In the genomic region with DNA sequence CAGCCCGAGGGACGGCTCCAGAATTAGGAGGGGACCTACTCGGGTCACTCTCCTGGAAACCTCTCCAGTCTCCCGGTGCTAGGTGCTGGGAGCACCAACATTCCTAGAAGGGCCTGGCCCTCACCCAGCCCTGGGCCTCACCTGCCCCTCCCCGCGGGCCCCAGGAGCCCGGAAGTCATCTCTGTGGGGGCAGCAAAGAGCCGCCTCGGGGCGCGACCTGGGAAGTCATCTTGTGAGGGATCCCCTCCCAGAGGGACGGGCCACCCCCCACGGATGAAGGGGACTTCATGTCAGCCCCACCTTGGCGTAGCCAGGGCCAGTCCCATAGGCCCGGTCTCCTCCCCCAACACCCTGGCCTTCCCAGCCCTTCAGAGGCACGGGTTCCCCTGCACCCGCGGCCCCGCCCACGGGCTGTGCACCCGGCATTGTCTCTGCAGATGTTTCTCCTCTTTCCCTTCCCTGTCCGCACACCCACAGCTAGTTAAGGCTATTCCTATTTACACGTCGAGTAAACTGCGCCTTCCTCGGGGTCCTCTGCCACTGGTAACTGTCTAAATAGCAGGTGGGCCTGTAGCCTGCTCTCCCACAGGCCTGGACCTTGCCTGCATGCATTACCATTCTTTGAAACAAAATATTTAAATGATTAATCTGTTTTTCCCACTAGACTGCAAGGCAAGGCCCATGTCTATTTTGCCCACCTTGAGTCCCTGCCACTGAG, we compare ENCODE assay signal across 8 cellular contexts. TPM values are rescaled to one million over a fixed set of nuclear protein-coding genes. Genes with fewer than 3 reads are reported as not detected.
DNase-seq lines count a peak whose midpoint lies in the region; ATAC-seq, FAIRE-seq and TF ChIP-seq lines count a peak whose summit lies in the region.

No MANE protein-coding gene starts in this region.

- BruUV-seq in HepG2 (replicated peaks; lab: Mats Ljungman, UMichigan), result no TSS peak

- H2AFZ ChIP-seq in HepG2 (ENCODE audit: low read length), result no peak overlapping the region

- POLR2A ChIA-PET in HepG2 (lab: Yijun Ruan, JAX), result interaction anchor here (1.2 to 1.8 kb wide), 6 partner anchors 17 to 184 kb away, joined by 3 to 14 read pairs (median 3); partner anchors contain the start of gene CEP43

- no peaks in the 10 kb centered on the region for H3K27me3 Mint-ChIP-seq in T-helper 17 cell
- no peaks in the 10 kb centered on the region for H3K27me3 Mint-ChIP-seq in chondrocyte (ENCODE audit: low read depth)

- peaks cover 76% of the 10 kb centered on the region for H3K4me1 ChIP-seq in HepG2 (ENCODE audit: insufficient read depth, low read length)

- H3K27ac ChIP-seq in HepG2 (ENCODE audit: extremely low read length, insufficient read depth, low read length), result peak overlapping the region; percentile 89

- FAIRE-seq in HepG2 (lab: Jason Lieb, UNC), result peak; percentile 50

- peaks cover 3 to 19% of the 10 kb centered on the region in 2 experiments; a peak in 4 of 5 replicates for H3K36me3 ChIP-seq in HepG2 (replicated peaks in 1 of 2; ENCODE audit: control insufficient read depth in 1 of 2, insufficient read depth in 2 of 2, low read length in 2 of 2)

- H3K36me3 Mint-ChIP-seq in T-helper 17 cell (ENCODE audit: low read depth) (no peaks in the 10 kb centered on the region), chondrocyte (ENCODE audit: low read depth) (no peaks in the 10 kb centered on the region)

- H3K27ac Mint-ChIP-seq in T-helper 17 cell (peak overlapping the region; percentile 99), chondrocyte (ENCODE audit: unreplicated experiment) (peak overlapping the region; percentile 71)

- H4K20me1 ChIP-seq in HepG2 (ENCODE audit: insufficient read depth, low read length), result peaks cover 26% of the 10 kb centered on the region

- peak; percentile 29; the same call in 1 of the 2 replicates for TF ChIP-seq RAD21 in HepG2 (CRISPR knock-in tag; IDR thresholded peaks at IDR 0.05)

- no peaks in the 10 kb centered on the region; a peak in 1 of 5 replicates for H3K27me3 ChIP-seq in HepG2 (ENCODE audit: control insufficient read depth in 1 of 2, insufficient read depth in 2 of 2, low read length in 2 of 2)

- 1% methylated on average over 13 of the region's 26 CpGs for whole genome bisulfite sequencing in HepG2 (ENCODE audit: low lambda C conversion rate)

- CTCF ChIA-PET in HepG2 (lab: Yijun Ruan, JAX; ENCODE audit: low intra/inter-chr PET ratio, low total read pairs), result no interaction called here

- peak overlapping the region; percentile 98 for H3K4me2 ChIP-seq in HepG2 (ENCODE audit: low read depth, low read length)

- H3K9me3 ChIP-seq in T-helper 17 cell (ENCODE audit: control insufficient read depth, low read length, poor library complexity, severe bottlenecking) (no peaks in the 10 kb centered on the region), HepG2 (ENCODE audit: low read length) (no peaks in the 10 kb centered on the region)

- H3K9me3 Mint-ChIP-seq in chondrocyte (ENCODE audit: low read depth), result no peaks in the 10 kb centered on the region

- peak overlapping the region; percentile 96 for H3K4me3 Mint-ChIP-seq in T-helper 17 cell
- peak overlapping the region; percentile 74 for H3K4me3 Mint-ChIP-seq in chondrocyte (ENCODE audit: unreplicated experiment)

- intact Hi-C loops in HepG2 (cut with micrococcal nuclease; ENCODE audit: unreplicated experiment), result loop anchor here (2.0 kb wide), 2 partner anchors 32 to 40 kb away; no protein-coding TSS in a partner anchor

- TF ChIP-seq CTCF in chondrocyte (IDR thresholded peaks at IDR 0.05), result peak; percentile 12
- TF ChIP-seq CTCF in HepG2 (CRISPR knock-in tag; IDR thresholded peaks at IDR 0.05), result peak; percentile 57

- in situ Hi-C loops in HepG2 (cut with HindIII; ENCODE audit: extremely low pct_ligation_motif_present, low pct_unique_long_range_greater_than_20kb), result no loop called here

- H3K4me1 Mint-ChIP-seq in T-helper 17 cell (peaks cover 63% of the 10 kb centered on the region), chondrocyte (ENCODE audit: low read depth) (peaks cover 18% of the 10 kb centered on the region)

- peaks cover 39% of the 10 kb centered on the region for H3K79me2 ChIP-seq in HepG2 (ENCODE audit: insufficient read depth, low read length)

- no peak; a peak in 1 of 4 replicates for TF ChIP-seq POLR2A in HepG2 (IDR thresholded peaks at IDR 0.05; ENCODE audit: insufficient read depth in 1 of 2, low read depth in 2 of 2, low read length in 2 of 2)

- H3K9ac ChIP-seq in HepG2 (ENCODE audit: insufficient read depth, low read depth, low read length), result peak overlapping the region; percentile 81

- DNase-seq in ELF-1 (ENCODE audit: low read depth, low spot score), result peak; percentile 25
- DNase-seq in T-helper 17 cell, result peak in 2 of 3 donors; percentile 53 to 57
- no peak for DNase-seq in chondrocyte (ENCODE audit: low spot score)
- DNase-seq in HepG2 (ENCODE audit: low spot score), result peak; percentile 87
- DNase-seq in stimulated activated naive CD4-positive, alpha-beta T cell (lab: John Stamatoyannopoulos, UW), result peak; percentile 25 to 66 (median 60)
- no peak for DNase-seq in putamen (ENCODE audit: low spot score)

- TF ChIP-seq EP300 in HepG2 (IDR thresholded peaks at IDR 0.05; ENCODE audit: low read depth in 2 of 2, low read length in 2 of 2) (peak in 1 of 2 experiments; percentile 62; a peak in 2 of 4 replicates), HepG2 (CRISPR knock-in tag; IDR thresholded peaks at IDR 0.05; ENCODE audit: borderline replicate concordance) (no peak)

- H3K4me3 ChIP-seq in HepG2 (replicated peaks in 1 of 3; ENCODE audit: insufficient read depth in 1 of 3, low read depth in 2 of 3, low read length in 3 of 3), result peak overlapping the region; percentile 90 to 99 (median 97)

- ATAC-seq in GM21360 (IDR thresholded peaks at IDR 0.05; ENCODE audit: unreplicated experiment), result peak; percentile 43
- peak; percentile 35 for ATAC-seq in HG03571 (IDR thresholded peaks at IDR 0.05; ENCODE audit: unreplicated experiment)
- peak; percentile 8 for ATAC-seq in T-helper 17 cell
- ATAC-seq in HepG2, result peak; percentile 66

TF ChIP-seq in HepG2, 621 proteins besides CTCF, POLR2A, EP300 and RAD21 (continues in another document):
- TF ChIP-seq ZNF263 (CRISPR knock-in tag; IDR thresholded peaks at IDR 0.05) (peak; percentile 96), DR1 (CRISPR knock-in tag; IDR thresholded peaks at IDR 0.05) (no peak)

RNA-seq across cellular contexts. Expression of gene RNASET2, which starts 0.9 kb away (rescaled TPM):
- total RNA-seq in T-helper 17 cell (100 to 1,000 TPM; 245 to 340 TPM), chondrocyte (27.0 to 29.4 TPM (median 27.1 TPM) in 3 replicates), HepG2 (2016; rRNA removed; fragmentation: Illumina TruSeq; extraction: Trizol) (22.4 and 44.6 TPM in 2 replicates)
- total RNA-seq in HepG2 (2016; cell fraction: cytosol; rRNA removed; fragmentation: Illumina TruSeq; extraction: Trizol; ENCODE audit: low read depth), result 26.9 and 41.2 TPM in 2 replicates
- total RNA-seq in HepG2 (2016; cell fraction: insoluble cytoplasmic fraction; rRNA removed; fragmentation: Illumina TruSeq; extraction: Trizol), result 25.4 and 45.4 TPM in 2 replicates
- total RNA-seq in HepG2 (2016; cell fraction: membrane; rRNA removed; fragmentation: Illumina TruSeq; extraction: Trizol), result 24.1 and 38.2 TPM in 2 replicates
- total RNA-seq in HepG2 (2016; cell fraction: nucleus; rRNA removed; fragmentation: Illumina TruSeq; extraction: Trizol), result 30.2 and 32.0 TPM in 2 replicates
- polyA plus RNA-seq in HepG2 (2011; rRNA removed), result 597 and 696 TPM in 2 replicates
- polyA plus RNA-seq in HepG2 (2011; cell fraction: cytosol; rRNA removed), result 456 and 545 TPM in 2 replicates
- polyA plus RNA-seq in HepG2 (2011; cell fraction: nucleus; rRNA removed), result 515 and 552 TPM in 2 replicates
- polyA plus RNA-seq in HepG2 (2012), result 446 and 587 TPM in 2 replicates
- polyA plus RNA-seq in HepG2 (2016; cell fraction: cytosol; fragmentation: Illumina TruSeq; extraction: Trizol; ENCODE audit: low read depth), result 21.3 and 41.6 TPM in 2 replicates
- polyA plus RNA-seq in HepG2 (2016; cell fraction: insoluble cytoplasmic fraction; fragmentation: Illumina TruSeq; extraction: Trizol; ENCODE audit: low read depth), result 26.6 and 27.0 TPM in 2 replicates
- 23.6 and 34.9 TPM in 2 replicates for polyA plus RNA-seq in HepG2 (2016; cell fraction: membrane; fragmentation: Illumina TruSeq; extraction: Trizol; ENCODE audit: low read depth)
- 68.7 and 69.0 TPM in 2 replicates for polyA plus RNA-seq in HepG2 (2016; cell fraction: nucleus; fragmentation: Illumina TruSeq; extraction: Trizol; ENCODE audit: insufficient read depth, low read depth)
- 4.7 and 104 TPM in 2 replicates for polyA minus RNA-seq in HepG2 (2011; rRNA and poly(A)+ RNA removed; ENCODE audit: low replicate concordance)
- 149 and 185 TPM in 2 replicates for polyA minus RNA-seq in HepG2 (2011; cell fraction: cytosol; rRNA and poly(A)+ RNA removed)
- 159 and 184 TPM in 2 replicates for polyA minus RNA-seq in HepG2 (2011; cell fraction: nucleus; rRNA and poly(A)+ RNA removed)

RNA-seq across cellular contexts. Expression of gene CEP43, which starts 42.0 kb away (rescaled TPM):
- 10 to 100 TPM; 19.8 to 24.0 TPM for total RNA-seq in T-helper 17 cell
- total RNA-seq in chondrocyte, result 11.7 to 15.4 TPM (median 11.7 TPM) in 3 replicates
- 73.9 and 88.4 TPM in 2 replicates for total RNA-seq in HepG2 (2016; rRNA removed; fragmentation: Illumina TruSeq; extraction: Trizol)
- 84.7 and 89.7 TPM in 2 replicates for total RNA-seq in HepG2 (2016; cell fraction: cytosol; rRNA removed; fragmentation: Illumina TruSeq; extraction: Trizol; ENCODE audit: low read depth)
- total RNA-seq in HepG2 (2016; cell fraction: insoluble cytoplasmic fraction; rRNA removed; fragmentation: Illumina TruSeq; extraction: Trizol), result 68.4 and 95.5 TPM in 2 replicates
- 46.9 and 49.2 TPM in 2 replicates for total RNA-seq in HepG2 (2016; cell fraction: membrane; rRNA removed; fragmentation: Illumina TruSeq; extraction: Trizol)
- 62.5 and 63.7 TPM in 2 replicates for total RNA-seq in HepG2 (2016; cell fraction: nucleus; rRNA removed; fragmentation: Illumina TruSeq; extraction: Trizol)
- polyA plus RNA-seq in HepG2 (2011; rRNA removed), result 20.7 and 29.3 TPM in 2 replicates
- polyA plus RNA-seq in HepG2 (2011; cell fraction: cytosol; rRNA removed), result 8.6 and 10.8 TPM in 2 replicates
- 39.4 and 43.9 TPM in 2 replicates for polyA plus RNA-seq in HepG2 (2011; cell fraction: nucleus; rRNA removed)
- polyA plus RNA-seq in HepG2 (2012), result 15.0 and 26.1 TPM in 2 replicates
- 15.3 and 16.0 TPM in 2 replicates for polyA plus RNA-seq in HepG2 (2016; cell fraction: cytosol; fragmentation: Illumina TruSeq; extraction: Trizol; ENCODE audit: low read depth)
- polyA plus RNA-seq in HepG2 (2016; cell fraction: insoluble cytoplasmic fraction; fragmentation: Illumina TruSeq; extraction: Trizol; ENCODE audit: low read depth), result 90.9 and 96.9 TPM in 2 replicates
- polyA plus RNA-seq in HepG2 (2016; cell fraction: membrane; fragmentation: Illumina TruSeq; extraction: Trizol; ENCODE audit: low read depth), result 23.9 and 25.0 TPM in 2 replicates
- 111 and 119 TPM in 2 replicates for polyA plus RNA-seq in HepG2 (2016; cell fraction: nucleus; fragmentation: Illumina TruSeq; extraction: Trizol; ENCODE audit: insufficient read depth, low read depth)
- 4.7 and 5.1 TPM in 2 replicates for polyA minus RNA-seq in HepG2 (2011; rRNA and poly(A)+ RNA removed; ENCODE audit: low replicate concordance)
- 15.3 and 20.4 TPM in 2 replicates for polyA minus RNA-seq in HepG2 (2011; cell fraction: cytosol; rRNA and poly(A)+ RNA removed)
- 42.8 and 56.1 TPM in 2 replicates for polyA minus RNA-seq in HepG2 (2011; cell fraction: nucleus; rRNA and poly(A)+ RNA removed)

Comparison
In these comparisons a context has a peak if more than half of its experiments do, and no peak if none do; other contexts are left out.
1. DNase-seq: peak in ELF-1 (single experiment), T-helper 17 cell (2 of 3), HepG2 (single experiment) and stimulated activated naive CD4-positive, alpha-beta T cell (6 of 6); none in chondrocyte (single experiment) and putamen (single experiment).
2. ATAC-seq: peak in every context shown above with its lines; median percentile 66 in HepG2; 43 in GM21360; 35 in HG03571; 8 in T-helper 17 cell.